ENCODE assay signal across 16 cellular contexts in genomic region chr17:68602267-68602644, GRCh38. TPM values are rescaled to one million over a fixed set of nuclear protein-coding genes. Genes with fewer than 3 reads are reported as not detected.
DNase-seq lines count a peak whose midpoint lies in the region; ATAC-seq, FAIRE-seq and TF ChIP-seq lines count a peak whose summit lies in the region.
"Had no signal": no experiment of that assay in that cellular context is flagged by ENCODE, and none has a peak within 500 bp of the region (broad histone marks: within the 10 kb centered on the region; RNA-seq: fewer than 3 reads in every experiment).

No MANE protein-coding gene starts in this region.

- no peak for TF ChIP-seq CTCF in CD14-positive monocyte (IDR thresholded peaks at IDR 0.05)
- no peak for TF ChIP-seq CTCF in thyroid gland (IDR thresholded peaks at IDR 0.05)

- no peak overlapping the region for H3K27ac ChIP-seq in trophoblast cell (ENCODE audit: low read depth, low read length)
- no peak overlapping the region for H3K27ac ChIP-seq in thyroid gland

- no peak overlapping the region for H4K91ac ChIP-seq in trophoblast cell (ENCODE audit: low read depth, low read length)

- H3K4me2 ChIP-seq in trophoblast cell (ENCODE audit: low read length), result no peak overlapping the region

- no peak overlapping the region for H4K8ac ChIP-seq in trophoblast cell (ENCODE audit: low read depth, low read length)

- H3K14ac ChIP-seq in trophoblast cell (ENCODE audit: low read length), result no peak overlapping the region

- ATAC-seq in HG03378 (IDR thresholded peaks at IDR 0.05; ENCODE audit: unreplicated experiment), result no peak

- no peaks in the 10 kb centered on the region for H3K36me3 ChIP-seq in trophoblast cell (ENCODE audit: control insufficient read depth in 1 of 2, insufficient read depth in 2 of 2, low read length in 2 of 2)
- H3K36me3 ChIP-seq in thyroid gland, result no peaks in the 10 kb centered on the region

- H3K4me3 Mint-ChIP-seq in CD14-positive monocyte (peak overlapping the region; percentile 74 to 87), immature natural killer cell (peak overlapping the region in 4 of 5 donors; percentile 30 to 61 (median 33))

- H3K9ac ChIP-seq in trophoblast cell (ENCODE audit: low read length), result no peak overlapping the region

- peaks cover 38 to 53% (median 45%) of the 10 kb centered on the region in 3 donors for H3K27me3 Mint-ChIP-seq in CD14-positive monocyte (ENCODE audit: low read depth in 3 of 3)
- H3K27me3 Mint-ChIP-seq in immature natural killer cell (ENCODE audit: low read depth in 3 of 3), result peaks cover 4 to 38% (median 16%) of the 10 kb centered on the region in 3 donors

- no peak overlapping the region for H3K4ac ChIP-seq in trophoblast cell (ENCODE audit: low read depth, low read length)

- peaks cover 16% of the 10 kb centered on the region for H3K79me2 ChIP-seq in trophoblast cell (ENCODE audit: control insufficient read depth, insufficient read depth, low read length, poor library complexity)

- H2AFZ ChIP-seq in trophoblast cell (ENCODE audit: insufficient read depth, low read length, poor library complexity), result no peak overlapping the region

- H3K4me3 ChIP-seq in trophoblast cell (ENCODE audit: low read depth, low read length) (no peak overlapping the region), thyroid gland (replicated peaks in 1 of 3) (no peak overlapping the region)

- H3K23ac ChIP-seq in trophoblast cell (ENCODE audit: low read length), result no peak overlapping the region

- FAIRE-seq in GM19239 (lab: Jason Lieb, UNC), result no peak
- FAIRE-seq: GM18507 had no signal

- H2BK120ac ChIP-seq in trophoblast cell (ENCODE audit: insufficient read depth, low read length, poor library complexity), result no peak overlapping the region

- H3K27me3 ChIP-seq in trophoblast cell (ENCODE audit: insufficient read depth, low read length) (no peaks in the 10 kb centered on the region), thyroid gland (no peaks in the 10 kb centered on the region)

- H3K9me3 Mint-ChIP-seq in CD14-positive monocyte (peaks cover 1 to 19% (median 9%) of the 10 kb centered on the region in 7 donors), immature natural killer cell (peaks cover 0 to 7% (median 2%) of the 10 kb centered on the region in 6 donors)

- H4K12ac ChIP-seq in trophoblast cell (ENCODE audit: low read depth, low read length), result no peak overlapping the region

- peak overlapping the region; percentile 76 to 99 (median 95) for H3K27ac Mint-ChIP-seq in CD14-positive monocyte
- no peak overlapping the region for H3K27ac Mint-ChIP-seq in immature natural killer cell

- no CpG with 5 or more reads among the region's 5 CpGs for WGBS in trophoblast cell (ENCODE audit: extremely low coverage, insufficient coverage, insufficient read length)
- WGBS in thyroid gland, 2 donors, result 81 to 85% methylated on average over 5 of the region's 5 CpGs

- H3K18ac ChIP-seq in trophoblast cell (ENCODE audit: low read length), result no peak overlapping the region

- intact Hi-C loops in CD14-positive monocyte (cut with micrococcal nuclease) (loop anchor here (2.0 to 10.0 kb wide), 4 partner anchors 35 to 153 kb away; partner anchors contain the start of gene PRKAR1A (in 2 of the 2)), thyroid gland (cut with DNase I) (loop anchor here (10.0 kb wide), 1 partner anchor 153 kb away; no protein-coding TSS in a partner anchor)

- no peak overlapping the region for H2BK5ac ChIP-seq in trophoblast cell (ENCODE audit: low read depth, low read length, poor library complexity)

- H2AK5ac ChIP-seq in trophoblast cell (ENCODE audit: low read length), result no peak overlapping the region

- H3K36me3 Mint-ChIP-seq in CD14-positive monocyte (peaks cover 7 to 34% of the 10 kb centered on the region in 2 donors), immature natural killer cell (no peaks in the 10 kb centered on the region)

- H3K79me1 ChIP-seq in trophoblast cell (ENCODE audit: low read length), result peaks cover 19% of the 10 kb centered on the region

- H3K4me1 ChIP-seq in trophoblast cell (ENCODE audit: control insufficient read depth in 1 of 2, insufficient read depth in 2 of 2, low read length in 2 of 2) (peaks cover 4 to 23% of the 10 kb centered on the region in 2 experiments), thyroid gland (peaks cover 15 to 31% of the 10 kb centered on the region in 2 donors)

- DNase-seq in CD14-positive monocyte (ENCODE audit: low spot score), result no peak
- DNase-seq in amniotic epithelial cell (ENCODE audit: low read depth), result peak; percentile 58
- DNase-seq in immature natural killer cell, result no peak
- DNase-seq in trophoblast cell, result peak; percentile 50 to 82
- no peak for DNase-seq in NK-92 treated with Interleukin-12 subunit alpha and Interleukin-12 subunit beta, amount 100 ng/mL, for 24 hours (lab: John Stamatoyannopoulos, UW)
- no peak for DNase-seq in thyroid gland
- no peak for DNase-seq in GM19239 (ENCODE audit: insufficient read length, low spot score)
- DNase-seq: activated CD4-positive, alpha-beta T cell treated with anti-CD3 and anti-CD28 coated beads for 4 hours; activated T-cell treated with anti-CD3 and anti-CD28 coated beads for 4 hours; cortex of kidney; IMR-90; SHP77 treated with DMSO at 0.1 percent for 48 hours; stimulated activated CD4-positive, alpha-beta T cell treated with anti-CD3 and anti-CD28 coated beads, Interleukin-4, amount 100 ng/mL, for 24 hours had no signal

- H3K9me3 ChIP-seq in trophoblast cell (ENCODE audit: insufficient read depth, low read depth, low read length) (no peaks in the 10 kb centered on the region), thyroid gland (no peaks in the 10 kb centered on the region)

- H3K4me1 Mint-ChIP-seq in CD14-positive monocyte, result peaks cover 51% of the 10 kb centered on the region
- H3K4me1 Mint-ChIP-seq in immature natural killer cell, result peaks cover 8 to 10% of the 10 kb centered on the region in 2 donors

- H2BK12ac ChIP-seq in trophoblast cell (ENCODE audit: low read length), result no peak overlapping the region

- TF ChIP-seq POLR2A in thyroid gland (IDR thresholded peaks at IDR 0.05), result no peak

RNA-seq across cellular contexts. Expression of gene FAM20A, which starts 1.1 kb away (rescaled TPM):
- polyA plus RNA-seq in CD14-positive monocyte (1 to 10 TPM in 1 of 2 donors, not detected in 1; 1.6 TPM), immature natural killer cell (not detected)
- 15.7 and 19.5 TPM in 2 replicates for polyA plus RNA-seq in trophoblast cell (2013)
- total RNA-seq in thyroid gland, result 10 to 100 TPM in 2 of 4 donors, 1 to 10 TPM in 2; 7.6 to 20.8 (median 14.1) TPM
- total RNA-seq: IMR-90, pulmonary artery endothelial cell had no signal
- polyA plus RNA-seq: IMR-90 had no signal

Comparison
In these comparisons a context has a peak if more than half of its experiments do, and no peak if none do; other contexts are left out.
1. DNase-seq: peak in amniotic epithelial cell (single experiment) and trophoblast cell (2 of 2); none in CD14-positive monocyte (single experiment), immature natural killer cell (0 of 3), NK-92 treated with Interleukin-12 subunit alpha and Interleukin-12 subunit beta, amount 100 ng/mL, for 24 hours (single experiment), thyroid gland (0 of 2) and GM19239 (single experiment).
2. H3K27ac Mint-ChIP-seq: peak in CD14-positive monocyte (7 of 7); none in immature natural killer cell (0 of 6).